Comparison of ENCODE assay signal across 10 cellular contexts in genomic region chr17:48575673-48576478, GRCh38. TPM values are rescaled to one million over a fixed set of nuclear protein-coding genes. Genes with fewer than 3 reads are reported as not detected.
A peak's percentile ranks its signal among the peaks of the same experiment; 100 is the strongest.
DNase-seq lines count a peak whose midpoint lies in the region; ATAC-seq and TF ChIP-seq lines count a peak whose summit lies in the region.
"Had no signal": no experiment of that assay in that cellular context is flagged by ENCODE, and none has a peak within 500 bp of the region (broad histone marks: within the 10 kb centered on the region; RNA-seq: fewer than 3 reads in every experiment).

No MANE protein-coding gene starts in this region.

- H4K20me1 ChIP-seq in hepatocyte (ENCODE audit: insufficient read depth, poor library complexity, severe bottlenecking), result no peaks in the 10 kb centered on the region

- no peak for ATAC-seq in activated B cell treated with CpG ODN at 0.5 μM for 24 hours (ENCODE audit: low read depth)
- no peak for ATAC-seq in stimulated activated effector memory CD8-positive, alpha-beta T cell treated with anti-CD3 and anti-CD28 coated beads, Interleukin-12 subunit alpha, Interleukin-12 subunit beta, amount 100 ng/mL, for 72 hours

- peaks cover 13% of the 10 kb centered on the region for H3K4me1 ChIP-seq in hepatocyte (ENCODE audit: insufficient read depth)

- TF ChIP-seq CTCF in activated B cell treated with CpG ODN at 0.5 μM for 24 hours (IDR thresholded peaks at IDR 0.05) (no peak), hepatocyte (IDR thresholded peaks at IDR 0.05; ENCODE audit: poor library complexity) (no peak)

- peak overlapping the region; percentile 91 for H3K4me2 ChIP-seq in hepatocyte

- POLR2A ChIA-PET in activated B cell treated with CpG ODN at 0.5 μM for 24 hours (lab: Charles Lee), result interaction anchor here (0.7 kb wide), 1 partner anchor 31 kb away, joined by 3 read pairs; no protein-coding TSS in a partner anchor

- H3K79me2 ChIP-seq in hepatocyte, result peaks cover 14% of the 10 kb centered on the region

- H3K9me3 ChIP-seq in hepatocyte (ENCODE audit: low read depth), result no peaks in the 10 kb centered on the region

- H3K36me3 ChIP-seq in hepatocyte (replicated peaks; ENCODE audit: insufficient read depth, low read depth), result no peaks in the 10 kb centered on the region

- H3K4me3 Mint-ChIP-seq in activated B cell treated with CpG ODN at 0.5 μM for 24 hours, result peak overlapping the region; percentile 47
- peak overlapping the region; percentile 15 for H3K4me3 Mint-ChIP-seq in stimulated activated effector memory CD8-positive, alpha-beta T cell treated with anti-CD3 and anti-CD28 coated beads, Interleukin-12 subunit alpha, Interleukin-12 subunit beta, amount 100 ng/mL, for 72 hours

- no peaks in the 10 kb centered on the region for H3K9me2 ChIP-seq in hepatocyte (replicated peaks; ENCODE audit: insufficient read depth)

- CTCF ChIA-PET in activated B cell treated with CpG ODN at 0.5 μM for 24 hours (lab: Charles Lee), result no interaction called here

- H3K27ac ChIP-seq in hepatocyte (peak overlapping the region; percentile 68), caudate nucleus (ENCODE audit: low read depth, low read length) (no peak overlapping the region)
- H3K27ac ChIP-seq: 22Rv1 had no signal

- intact Hi-C loops in activated B cell treated with CpG ODN at 0.5 μM for 24 hours (cut with micrococcal nuclease), result no loop called here

- DNase-seq in NCI-H2029 (lab: John Stamatoyannopoulos, UW), result peak; percentile 44
- no peak for DNase-seq in NCI-H2029 treated with DMSO at 0.1 percent for 48 hours (lab: John Stamatoyannopoulos, UW)
- DNase-seq in activated B cell treated with CpG ODN at 0.5 μM for 24 hours, result no peak
- no peak for DNase-seq in hepatocyte (ENCODE audit: low spot score)
- no peak for DNase-seq in stimulated activated effector memory CD8-positive, alpha-beta T cell treated with anti-CD3 and anti-CD28 coated beads, Interleukin-12 subunit alpha, Interleukin-12 subunit beta, amount 100 ng/mL, for 72 hours (ENCODE audit: low spot score in 2 of 2)
- DNase-seq in HUDEP-2 (lab: John Stamatoyannopoulos, UW; ENCODE audit: unreplicated experiment in 76 of 76), result no peak
- DNase-seq in NCI-H2081 (lab: John Stamatoyannopoulos, UW), result no peak
- no peak for DNase-seq in caudate nucleus (lab: John Stamatoyannopoulos, UW)
- DNase-seq: foreskin fibroblast had no signal

- 16% methylated on average over 22 of the region's 22 CpGs for WGBS in hepatocyte (ENCODE audit: low lambda C conversion rate, missing lambda C conversion rate)

- peaks cover 25% of the 10 kb centered on the region for H3K27me3 Mint-ChIP-seq in activated B cell treated with CpG ODN at 0.5 μM for 24 hours

- no peak overlapping the region for H3K4me3 ChIP-seq in hepatocyte

- H3K4me1 Mint-ChIP-seq in activated B cell treated with CpG ODN at 0.5 μM for 24 hours, result peaks cover 34% of the 10 kb centered on the region
- H3K4me1 Mint-ChIP-seq in stimulated activated effector memory CD8-positive, alpha-beta T cell treated with anti-CD3 and anti-CD28 coated beads, Interleukin-12 subunit alpha, Interleukin-12 subunit beta, amount 100 ng/mL, for 72 hours, result peaks cover 9% of the 10 kb centered on the region

- peaks cover 92% of the 10 kb centered on the region for H3K27me3 ChIP-seq in hepatocyte

- peaks cover 2% of the 10 kb centered on the region for H3K36me3 Mint-ChIP-seq in activated B cell treated with CpG ODN at 0.5 μM for 24 hours (ENCODE audit: low read depth)
- H3K36me3 Mint-ChIP-seq in stimulated activated effector memory CD8-positive, alpha-beta T cell treated with anti-CD3 and anti-CD28 coated beads, Interleukin-12 subunit alpha, Interleukin-12 subunit beta, amount 100 ng/mL, for 72 hours, result no peaks in the 10 kb centered on the region

- no peak overlapping the region for H2AFZ ChIP-seq in hepatocyte

- H3K27ac Mint-ChIP-seq in activated B cell treated with CpG ODN at 0.5 μM for 24 hours, result no peak overlapping the region
- H3K27ac Mint-ChIP-seq in stimulated activated effector memory CD8-positive, alpha-beta T cell treated with anti-CD3 and anti-CD28 coated beads, Interleukin-12 subunit alpha, Interleukin-12 subunit beta, amount 100 ng/mL, for 72 hours, result no peak overlapping the region

- H3K9me3 Mint-ChIP-seq in activated B cell treated with CpG ODN at 0.5 μM for 24 hours, result no peaks in the 10 kb centered on the region
- no peaks in the 10 kb centered on the region for H3K9me3 Mint-ChIP-seq in stimulated activated effector memory CD8-positive, alpha-beta T cell treated with anti-CD3 and anti-CD28 coated beads, Interleukin-12 subunit alpha, Interleukin-12 subunit beta, amount 100 ng/mL, for 72 hours

RNA-seq across cellular contexts. Expression of gene HOXB4, which starts 2.3 kb away (rescaled TPM):
- total RNA-seq in activated B cell treated with CpG ODN at 0.5 μM for 24 hours, result 0.88 and 1.4 TPM in 2 replicates
- 1.4 and 2.2 TPM in 2 replicates for total RNA-seq in hepatocyte
- polyA plus RNA-seq in hepatocyte, result 1.8 and 2.0 TPM in 2 replicates

RNA-seq across cellular contexts. Expression of gene HOXB3, which starts 14.2 kb away (rescaled TPM):
- 1.4 and 2.6 TPM in 2 replicates for total RNA-seq in activated B cell treated with CpG ODN at 0.5 μM for 24 hours
- total RNA-seq in hepatocyte, result 1.8 and 5.9 TPM in 2 replicates
- polyA plus RNA-seq in hepatocyte, result 1.8 and 4.0 TPM in 2 replicates

RNA-seq across cellular contexts. Expression of gene HOXB5, which starts 17.7 kb away (rescaled TPM):
- total RNA-seq in activated B cell treated with CpG ODN at 0.5 μM for 24 hours (not detected in 2 replicates), hepatocyte (0.27 and 0.36 TPM in 2 replicates)
- 3.3 and 4.4 TPM in 2 replicates for polyA plus RNA-seq in hepatocyte

RNA-seq across cellular contexts. Expression of gene HOXB6, which starts 28.9 kb away (rescaled TPM):
- total RNA-seq in activated B cell treated with CpG ODN at 0.5 μM for 24 hours, result not detected in 2 replicates
- 4.1 and 4.8 TPM in 2 replicates for total RNA-seq in hepatocyte
- polyA plus RNA-seq in hepatocyte, result 7.7 and 12.9 TPM in 2 replicates

RNA-seq across cellular contexts. Expression of gene HOXB2, which starts 31.0 kb away (rescaled TPM):
- total RNA-seq in activated B cell treated with CpG ODN at 0.5 μM for 24 hours, result 2.2 and 2.9 TPM in 2 replicates
- total RNA-seq in hepatocyte, result 5.6 and 6.7 TPM in 2 replicates
- polyA plus RNA-seq in hepatocyte, result 20.7 and 29.9 TPM in 2 replicates
